In genomic region chr3:179506792-179507191, GRCh38 we compare ENCODE assay signal across 33 cellular contexts.
"Had no signal": no experiment of that assay in that cellular context is flagged by ENCODE, and none has a peak within 500 bp of the region (broad histone marks: within the 10 kb centered on the region; RNA-seq: fewer than 3 reads in every experiment).

No MANE protein-coding gene starts in this region.

- H2AFZ ChIP-seq: PC-9 had no signal

- H3K9ac ChIP-seq: SK-N-SH had no signal

- H3K9me3 ChIP-seq: SJCRH30, SK-N-SH had no signal

- H3K4me3 ChIP-seq: PC-9, SJCRH30 had no signal

- H3K9me2 ChIP-seq: SK-N-SH had no signal

- DNase-seq: Karpas-422, MM.1S, MV-4-11, NCI-H1092, NCI-H1105, NCI-H1417 treated with DMSO at 0.1 percent for 48 hours, NCI-H1436 treated with DMSO at 0.1 percent for 48 hours, NCI-H1694, NCI-H187, NCI-H1930, NCI-H2029 treated with DMSO at 0.1 percent for 48 hours, NCI-H2081 treated with DMSO at 0.1 percent for 48 hours, NCI-H2107, NCI-H2171, NCI-H226, NCI-H446 treated with DMSO at 0.1 percent for 48 hours, NCI-H510A, NCI-H524, NCI-H526, NCI-H69, NCI-H748 treated with DMSO at 0.1 percent for 48 hours, NCI-H82, PC-9, SHP77, SIG-M5, SJCRH30, SK-N-SH, SW 1271, T-helper 1 cell had no signal

- ATAC-seq: Panc1, Right ventricle myocardium inferior had no signal

- FAIRE-seq: RCC 7860 had no signal

- H3K4me1 ChIP-seq: SJCRH30 had no signal

- H3K27me3 ChIP-seq: SJCRH30 had no signal

- H3K4me2 ChIP-seq: PC-9, SK-N-SH had no signal

- H3K27ac ChIP-seq: PC-9, RWPE1, SJCRH30 had no signal

- H3K36me3 ChIP-seq: SJCRH30 had no signal
